Comparison of ENCODE assay signal across 23 cellular contexts in the genomic region with DNA sequence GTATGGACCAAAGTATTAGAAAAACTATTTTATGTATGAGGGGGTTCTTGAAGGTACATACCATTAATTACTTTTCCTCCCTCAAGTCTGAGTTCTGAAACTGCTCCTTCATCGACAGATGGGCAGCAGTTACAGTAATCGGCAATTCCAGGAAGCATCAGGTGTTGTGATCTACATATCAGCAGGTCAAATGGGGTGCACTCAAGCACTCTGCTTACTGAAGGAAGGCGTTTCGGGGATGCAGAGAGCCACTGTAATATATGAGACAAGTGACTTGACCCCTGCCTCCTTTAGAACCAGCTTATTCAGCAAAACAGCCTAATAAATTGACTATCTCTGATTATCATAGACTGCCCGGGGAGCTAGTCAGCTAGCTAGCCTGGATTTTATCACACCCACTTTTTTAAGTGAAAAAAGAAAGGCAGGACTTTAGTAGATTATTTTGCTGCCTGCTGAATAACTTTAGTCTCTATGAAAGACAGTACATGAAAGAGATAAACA. TPM values are rescaled to one million over a fixed set of nuclear protein-coding genes. Genes with fewer than 3 reads are reported as not detected.
DNase-seq lines count a peak whose midpoint lies in the region; ATAC-seq, FAIRE-seq and TF ChIP-seq lines count a peak whose summit lies in the region.
"Had no signal": no experiment of that assay in that cellular context is flagged by ENCODE, and none has a peak within 500 bp of the region (broad histone marks: within the 10 kb centered on the region; RNA-seq: fewer than 3 reads in every experiment).

No MANE protein-coding gene starts in this region.

- peaks cover 4% of the 10 kb centered on the region for H4K20me1 ChIP-seq in K562 (replicated peaks; ENCODE audit: control insufficient read depth, insufficient read depth, low read length)
- peaks cover 86% of the 10 kb centered on the region for H4K20me1 ChIP-seq in smooth muscle cell (ENCODE audit: low read depth)

- POLR2A ChIA-PET in K562 (lab: Yijun Ruan, JAX) = interaction anchor here (0.6 to 1.2 kb wide), 4 partner anchors 11 to 907 kb away, joined by 3 read pairs; no protein-coding TSS in a partner anchor

- peaks cover 4% of the 10 kb centered on the region for H3F3A ChIP-seq in smooth muscle cell (ENCODE audit: low read depth)

- H3K27ac Mint-ChIP-seq in activated T-cell treated with anti-CD3 and anti-CD28 coated beads, Interleukin-2, amount 50 U/mL, for 72 hours = peak overlapping the region; percentile 86
- H3K27ac Mint-ChIP-seq in HFFc6 = no peak overlapping the region; the same call in 1 of the 2 replicates
- H3K27ac Mint-ChIP-seq: activated B cell treated with CpG ODN at 0.5 μM for 24 hours had no signal

- no peaks in the 10 kb centered on the region for H3K9me3 Mint-ChIP-seq in activated T-cell treated with anti-CD3 and anti-CD28 coated beads, Interleukin-2, amount 50 U/mL, for 72 hours
- no peaks in the 10 kb centered on the region for H3K9me3 Mint-ChIP-seq in HFFc6
- H3K9me3 Mint-ChIP-seq: activated B cell treated with CpG ODN at 0.5 μM for 24 hours had no signal

- H3K9me3 ChIP-seq in K562 (replicated peaks; ENCODE audit: control insufficient read depth, insufficient read depth, low read depth, low read length) = no peaks in the 10 kb centered on the region
- no peaks in the 10 kb centered on the region for H3K9me3 ChIP-seq in smooth muscle cell (replicated peaks; ENCODE audit: low read depth)
- H3K9me3 ChIP-seq: gastrocnemius medialis, left lung, mucosa of descending colon, stomach had no signal

- TF ChIP-seq POLR2A in K562 (conservative IDR thresholded peaks at IDR 0.05) = no peak

- no peak for ATAC-seq in activated T-cell treated with anti-CD3 and anti-CD28 coated beads, Interleukin-2, amount 50 U/mL, for 72 hours (replicated peaks in 1 of 2)
- ATAC-seq in K562 = no peak
- ATAC-seq: gastrocnemius medialis, left lung, mucosa of descending colon, right cardiac atrium had no signal

- no peak for TF ChIP-seq EP300 in K562 (IDR thresholded peaks at IDR 0.05; ENCODE audit: low read length)

- H3K36me3 Mint-ChIP-seq in activated T-cell treated with anti-CD3 and anti-CD28 coated beads, Interleukin-2, amount 50 U/mL, for 72 hours (ENCODE audit: insufficient read depth in 2 of 2) = peaks cover 19 to 55% of the 10 kb centered on the region in 2 donors
- peaks cover 51% of the 10 kb centered on the region for H3K36me3 Mint-ChIP-seq in HFFc6 (ENCODE audit: low read depth)

- H3K27me3 Mint-ChIP-seq in activated T-cell treated with anti-CD3 and anti-CD28 coated beads, Interleukin-2, amount 50 U/mL, for 72 hours (ENCODE audit: low read depth) = no peaks in the 10 kb centered on the region
- no peaks in the 10 kb centered on the region for H3K27me3 Mint-ChIP-seq in HFFc6 (ENCODE audit: insufficient read depth)
- H3K27me3 Mint-ChIP-seq: activated B cell treated with CpG ODN at 0.5 μM for 24 hours had no signal

- H2AFZ ChIP-seq in K562 (ENCODE audit: low read depth, low read length) = no peak overlapping the region
- no peak overlapping the region for H2AFZ ChIP-seq in smooth muscle cell (ENCODE audit: low read depth)

- no peak for FAIRE-seq in K562 (lab: Jason Lieb, UNC)

- H3K4me1 ChIP-seq in K562 (replicated peaks in 1 of 2; ENCODE audit: control insufficient read depth in 2 of 2, insufficient read depth in 2 of 2, low read length in 2 of 2) (peaks cover 0 to 7% of the 10 kb centered on the region in 2 experiments; a peak in 2 of 5 replicates), smooth muscle cell (ENCODE audit: low read depth) (peaks cover 14% of the 10 kb centered on the region)

- H3K9ac ChIP-seq in K562 (ENCODE audit: insufficient read depth in 1 of 2, low read depth in 2 of 2, low read length in 2 of 2) (no peak overlapping the region), smooth muscle cell (ENCODE audit: low read depth) (no peak overlapping the region)

- TF ChIP-seq RAD21 in K562 (CRISPR knock-in tag; conservative IDR thresholded peaks at IDR 0.05 in 1 of 2, IDR thresholded peaks at IDR 0.05 in 1 of 2) = no peak

- peaks cover 50% of the 10 kb centered on the region for H3K4me1 Mint-ChIP-seq in activated T-cell treated with anti-CD3 and anti-CD28 coated beads, Interleukin-2, amount 50 U/mL, for 72 hours (ENCODE audit: low read depth)
- peaks cover 56% of the 10 kb centered on the region for H3K4me1 Mint-ChIP-seq in HFFc6 (ENCODE audit: low read depth)

- H3K9me1 ChIP-seq in K562 (ENCODE audit: control insufficient read depth, insufficient read depth, low read length) = no peaks in the 10 kb centered on the region

- TF ChIP-seq CTCF in HFFc6 (IDR thresholded peaks at IDR 0.05) (no peak), K562 (IDR thresholded peaks at IDR 0.05 in 2 of 3, conservative IDR thresholded peaks at IDR 0.05 in 1 of 3; ENCODE audit: insufficient read depth in 2 of 3, low read depth in 1 of 3, low read length in 3 of 3) (no peak), smooth muscle cell (IDR thresholded peaks at IDR 0.05; ENCODE audit: borderline replicate concordance, insufficient read depth, poor library complexity, severe bottlenecking) (no peak)

- in situ Hi-C loops in K562 (cut with MboI) = no loop called here

- WGBS in K562 (ENCODE audit: insufficient coverage, low coverage, missing lambda C conversion rate) = 90% methylated on average over 4 of the region's 5 CpGs
- 69% methylated on average over 5 of the region's 5 CpGs for WGBS in smooth muscle cell (ENCODE audit: low lambda C conversion rate)

- peaks cover 79% of the 10 kb centered on the region for H3K36me3 ChIP-seq in K562 (ENCODE audit: control insufficient read depth, insufficient read depth, low read length)
- peaks cover 39% of the 10 kb centered on the region for H3K36me3 ChIP-seq in smooth muscle cell (ENCODE audit: low read depth)

- CTCF ChIA-PET in K562 (lab: Yijun Ruan, JAX; ENCODE audit: low intra/inter-chr PET ratio) = interaction anchor here (0.6 kb wide), 1 partner anchor 92 kb away, joined by 3 read pairs; no protein-coding TSS in a partner anchor

- no peak overlapping the region for H3K27ac ChIP-seq in K562 (ENCODE audit: extremely low read depth, low read depth, low read length)
- peak overlapping the region; percentile 32 for H3K27ac ChIP-seq in smooth muscle cell (ENCODE audit: low read depth)
- H3K27ac ChIP-seq: cardiac muscle cell, HL-60, left lung, stomach had no signal

- no peaks in the 10 kb centered on the region for H3K27me3 ChIP-seq in K562 (ENCODE audit: control insufficient read depth in 2 of 2, insufficient read depth in 2 of 2, low read length in 2 of 2)
- H3K27me3 ChIP-seq in smooth muscle cell (ENCODE audit: low read depth) = no peaks in the 10 kb centered on the region
- H3K27me3 ChIP-seq: cardiac muscle cell, dorsolateral prefrontal cortex, gastrocnemius medialis, left lung, stomach had no signal

- H3K79me2 ChIP-seq in K562 (ENCODE audit: control insufficient read depth, insufficient read depth, low read length) (peaks cover 61% of the 10 kb centered on the region), smooth muscle cell (ENCODE audit: low read depth) (peaks cover 65% of the 10 kb centered on the region)

- H3K4me2 ChIP-seq in K562 (ENCODE audit: insufficient read depth, low read length) (no peak overlapping the region), smooth muscle cell (no peak overlapping the region)

- DNase-seq in activated T-cell treated with anti-CD3 and anti-CD28 coated beads, Interleukin-2, amount 50 U/mL, for 72 hours = no peak
- no peak for DNase-seq in activated T-cell treated with anti-CD3 and anti-CD28 coated beads for 4 hours
- DNase-seq in HFFc6 = no peak
- DNase-seq in K562 (ENCODE audit: extremely low read depth in 1 of 4, low spot score in 3 of 4) = no peak
- no peak for DNase-seq in smooth muscle cell (lab: John Stamatoyannopoulos, UW; ENCODE audit: unreplicated experiment)
- DNase-seq in T-helper 2 cell = no peak
- DNase-seq in dermis blood vessel endothelial cell = no peak
- DNase-seq in SHP77 (lab: John Stamatoyannopoulos, UW) = no peak
- DNase-seq: activated B cell treated with CpG ODN at 0.5 μM for 24 hours, dorsolateral prefrontal cortex, gastrocnemius medialis, HCEC 1CT, KG1, left lung, mucosa of descending colon, NCI-H1048, NCI-H510A, occipital lobe, right cardiac atrium, Right ventricle myocardium superior, stomach had no signal

- peak overlapping the region; percentile 3 to 77 for H3K4me3 Mint-ChIP-seq in activated T-cell treated with anti-CD3 and anti-CD28 coated beads, Interleukin-2, amount 50 U/mL, for 72 hours
- peak overlapping the region; percentile 53; the same call in 1 of the 2 replicates for H3K4me3 Mint-ChIP-seq in HFFc6
- H3K4me3 Mint-ChIP-seq: activated B cell treated with CpG ODN at 0.5 μM for 24 hours had no signal

- BruUV-seq in K562 (replicated peaks; lab: Mats Ljungman, UMichigan) = no TSS peak

- H3K4me3 ChIP-seq in K562 = no peak overlapping the region
- no peak overlapping the region for H3K4me3 ChIP-seq in smooth muscle cell
- H3K4me3 ChIP-seq: cardiac muscle cell, dorsolateral prefrontal cortex, gastrocnemius medialis, left lung, mucosa of descending colon, stomach had no signal

- intact Hi-C loops in K562 (cut with micrococcal nuclease) = no loop called here

TF ChIP-seq in K562, 482 proteins besides CTCF, POLR2A, EP300 and RAD21 (continues in another document):
- TF ChIP-seq SMAD4 (CRISPR knock-in tag; conservative IDR thresholded peaks at IDR 0.05) (no peak), FOXJ2 (tag; IDR thresholded peaks at IDR 0.05) (no peak)

RNA-seq across cellular contexts. Expression of gene SMNDC1, which starts 4.2 kb away (rescaled TPM):
- total RNA-seq in activated T-cell treated with anti-CD3 and anti-CD28 coated beads, Interleukin-2, amount 50 U/mL, for 72 hours = 10 to 100 TPM; 49.2 to 54.6 TPM
- 10 to 100 TPM; 31.5 to 37.5 (median 34.8) TPM for total RNA-seq in HFFc6 (2021; fragmentation: NEBNext Ultra II Directional; extraction: Animal tissue kit (Norgen Biotek cat#: 25700))
- 9.7 and 38.1 TPM in 2 replicates for total RNA-seq in K562 (2011; cell fraction: chromatin; rRNA removed; ENCODE audit: low replicate concordance)
- total RNA-seq in K562 (2011; cell fraction: nucleolus; rRNA removed) = 5.0 and 6.8 TPM in 2 replicates
- 15.5 and 22.4 TPM in 2 replicates for total RNA-seq in K562 (2011; cell fraction: nucleoplasm; rRNA removed)
- 3.6 and 6.8 TPM in 2 replicates for total RNA-seq in K562 (2014; rRNA removed)
- total RNA-seq in K562 (2014; rRNA removed; fragmentation: Illumina TruSeq; extraction: Trizol) = 12.3 and 13.9 TPM in 2 replicates
- 11.7 and 11.9 TPM in 2 replicates for total RNA-seq in K562 (2015; rRNA removed; fragmentation: Illumina TruSeq; extraction: Trizol)
- total RNA-seq in K562 (2021) = 28.1 and 35.8 TPM in 2 replicates
- polyA plus RNA-seq in K562 (2011; rRNA removed) = 10.9 and 15.7 TPM in 2 replicates
- 2.4 and 4.8 TPM in 2 replicates for polyA plus RNA-seq in K562 (2011; cell fraction: cytosol; rRNA removed)
- polyA plus RNA-seq in K562 (2011; cell fraction: nucleus; rRNA removed) = 5.4 and 8.3 TPM in 2 replicates
- polyA plus RNA-seq in K562 (2012) = 15.3 and 17.9 TPM in 2 replicates
- polyA plus RNA-seq in K562 (2014; fragmentation: Illumina TruSeq; extraction: Trizol) = 24.1 and 30.1 TPM in 2 replicates
- polyA plus RNA-seq in K562 (2014; fragmentation: Nextera tagmentation; extraction: Ambion mirVana) = 1 to 10 TPM; 9.2 to 9.9 TPM
- 17.4 and 19.5 TPM in 2 replicates for polyA plus RNA-seq in K562 (2014; rRNA removed)
- polyA minus RNA-seq in K562 (2011; rRNA and poly(A)+ RNA removed) = 11.9 and 19.0 TPM in 2 replicates
- polyA minus RNA-seq in K562 (2011; cell fraction: cytosol; rRNA and poly(A)+ RNA removed) = 10.0 and 14.2 TPM in 2 replicates
- polyA minus RNA-seq in K562 (2011; cell fraction: nucleus; rRNA and poly(A)+ RNA removed) = 13.2 and 30.7 TPM in 2 replicates
- 17.7 and 25.6 TPM in 2 replicates for total RNA-seq in smooth muscle cell
- 19.0 and 22.2 TPM in 2 replicates for polyA plus RNA-seq in smooth muscle cell
- 11.9 and 14.4 TPM in 2 replicates for total RNA-seq in dermis blood vessel endothelial cell
